Comparison of ENCODE assay signal across 8 cellular contexts in the genomic region with DNA sequence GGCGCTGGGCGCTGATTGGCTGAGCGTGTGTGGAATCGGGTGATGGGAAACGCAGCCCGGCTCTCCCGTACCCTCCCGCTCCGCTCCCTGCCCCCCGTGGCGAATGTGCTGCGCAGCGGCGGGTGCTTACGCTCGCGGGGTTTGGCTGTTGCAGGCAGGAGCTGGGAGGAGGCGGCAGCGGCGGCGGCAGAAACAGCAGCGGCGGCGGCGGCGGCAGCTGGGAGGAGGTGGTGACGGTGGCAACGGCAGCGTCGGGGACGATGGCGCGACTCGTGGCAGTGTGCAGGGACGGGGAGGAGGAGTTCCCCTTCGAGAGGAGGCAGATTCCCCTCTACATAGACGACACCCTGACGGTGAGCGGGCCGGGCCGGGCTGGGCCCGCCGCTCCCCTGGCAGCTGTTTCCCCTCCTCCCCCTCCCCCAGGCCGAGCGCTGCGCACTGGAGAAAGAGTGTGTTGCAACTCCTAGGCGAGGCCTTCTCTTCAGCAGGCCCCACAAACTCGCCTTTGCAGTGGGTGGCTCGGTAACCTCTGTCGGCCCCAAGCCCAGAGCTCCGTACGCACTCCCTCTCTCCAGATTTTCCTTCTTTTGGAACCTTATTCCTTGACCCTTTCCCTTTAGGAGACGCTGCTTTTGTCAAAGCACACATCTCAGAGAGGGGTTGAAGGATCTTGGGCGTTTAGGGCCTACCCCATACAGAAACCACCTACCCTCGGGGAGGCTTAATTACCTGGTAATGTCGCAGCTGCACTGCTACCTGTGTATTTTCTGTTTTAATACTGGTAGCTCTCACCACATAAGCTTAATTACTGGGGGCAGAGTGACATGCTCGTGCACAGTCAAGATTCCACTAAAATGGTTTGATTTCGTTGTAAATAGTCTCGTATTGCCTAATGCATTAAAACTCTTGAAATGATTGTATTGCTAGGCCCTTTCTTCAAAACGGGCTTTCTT. TPM values are rescaled to one million over a fixed set of nuclear protein-coding genes. Genes with fewer than 3 reads are reported as not detected.
A peak's percentile ranks its signal among the peaks of the same experiment; 100 is the strongest.
DNase-seq lines count a peak whose midpoint lies in the region; ATAC-seq and TF ChIP-seq lines count a peak whose summit lies in the region.

No MANE protein-coding gene starts in this region.

- DNase-seq in NCI-H69 (lab: John Stamatoyannopoulos, UW) (peak; percentile 99), dermis blood vessel endothelial cell (peak; percentile 97), lower leg skin (ENCODE audit: low spot score in 2 of 2) (peak; percentile 96 to 99)
- DNase-seq in activated CD4-positive, alpha-beta T cell treated with anti-CD3 and anti-CD28 coated beads, Interleukin-2, amount 50 U/mL, for 48 hours, result peak; percentile 94 to 96
- DNase-seq in stimulated activated CD4-positive, alpha-beta T cell treated with anti-CD3 and anti-CD28 coated beads, Interleukin-4, amount 100 ng/mL, for 24 hours, result peak; percentile 96

- no peak for TF ChIP-seq POLR2A in lower leg skin (IDR thresholded peaks at IDR 0.05)

- intact Hi-C loops in lower leg skin (cut with DNase I; ENCODE audit: low total_unique reads), result no loop called here

- WGBS in lower leg skin, 2 donors, result 1 to 2% methylated on average over 24 to 37 of the region's 60 CpGs

- H3K4me3 ChIP-seq in lower leg skin (ENCODE audit: low read depth, poor library complexity, severe bottlenecking), result peak overlapping the region; percentile 43

- TF ChIP-seq CTCF in C4-2B (conservative IDR thresholded peaks at IDR 0.05) (no peak; the same call in 1 of the 2 replicates), lower leg skin (IDR thresholded peaks at IDR 0.05) (no peak)

- H3K27ac ChIP-seq in C4-2B, result peak overlapping the region; percentile 98

- ATAC-seq in GM19372 (IDR thresholded peaks at IDR 0.05; ENCODE audit: low read depth, unreplicated experiment), result peak; percentile 67
- peak; percentile 59 for ATAC-seq in HG03520 (IDR thresholded peaks at IDR 0.05; ENCODE audit: unreplicated experiment)

RNA-seq across cellular contexts. Expression of gene GGNBP2, which starts 1.0 kb away (rescaled TPM):
- 45.6 and 48.1 TPM in 2 replicates for total RNA-seq in dermis blood vessel endothelial cell
- 10 to 100 TPM; 38.2 to 79.6 (median 55.0) TPM for total RNA-seq in lower leg skin

RNA-seq across cellular contexts. Expression of gene PIGW, which starts 11.0 kb away (rescaled TPM):
- total RNA-seq in dermis blood vessel endothelial cell (3.9 and 14.6 TPM in 2 replicates), lower leg skin (1 to 10 TPM; 4.3 to 9.0 (median 6.9) TPM)

RNA-seq across cellular contexts. Expression of gene MYO19, which starts 11.1 kb away (rescaled TPM):
- total RNA-seq in dermis blood vessel endothelial cell (54.8 and 64.0 TPM in 2 replicates), lower leg skin (100 to 1,000 TPM in 1 of 4 donors, 10 to 100 TPM in 3; 70.5 to 167 (median 88.1) TPM)

RNA-seq across cellular contexts. Expression of gene DHRS11, which starts 45.9 kb away (rescaled TPM):
- total RNA-seq in dermis blood vessel endothelial cell (9.2 and 12.1 TPM in 2 replicates), lower leg skin (10 to 100 TPM; 11.3 to 21.1 (median 14.9) TPM)

RNA-seq across cellular contexts. Expression of gene MRM1, which starts 55.6 kb away (rescaled TPM):
- 6.6 and 6.7 TPM in 2 replicates for total RNA-seq in dermis blood vessel endothelial cell
- total RNA-seq in lower leg skin, result 1 to 10 TPM; 5.1 to 8.9 (median 5.9) TPM

Comparison
In these comparisons a context has a peak if more than half of its experiments do, and no peak if none do; other contexts are left out.
1. Peak in every context shown above with its lines: DNase-seq, ATAC-seq, H3K4me3 ChIP-seq and H3K27ac ChIP-seq.